Comparison of ENCODE assay signal across 8 cellular contexts in the genomic region with DNA sequence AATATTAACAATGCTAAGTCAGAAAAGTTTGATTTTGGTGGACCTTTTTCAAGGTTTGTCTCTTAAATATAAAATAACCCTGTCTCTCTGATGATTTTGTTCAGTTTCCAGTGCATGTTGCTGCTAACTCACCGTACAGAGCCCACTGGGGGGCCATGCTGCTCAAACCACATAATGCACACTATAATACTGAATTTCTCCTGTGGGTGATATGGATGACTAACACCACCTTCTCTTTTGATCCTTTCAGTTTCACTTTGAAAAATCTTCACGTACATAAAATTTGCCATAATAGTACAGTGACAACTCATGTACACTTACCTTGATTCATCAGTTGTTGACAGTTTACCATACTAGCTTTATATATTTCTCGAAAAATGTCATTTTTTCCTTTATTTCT.
DNase-seq lines count a peak whose midpoint lies in the region; ATAC-seq and TF ChIP-seq lines count a peak whose summit lies in the region.

No MANE protein-coding gene starts in this region.

- H3K9me3 ChIP-seq in CD8-positive, alpha-beta memory T cell (ENCODE audit: low read length) = no peaks in the 10 kb centered on the region
- H3K9me3 ChIP-seq in MM.1S (replicated peaks; ENCODE audit: insufficient read depth, low read length) (no peaks in the 10 kb centered on the region), duodenal mucosa (ENCODE audit: control insufficient read depth in 1 of 2, low read length in 2 of 2) (no peaks in the 10 kb centered on the region), ovary (no peaks in the 10 kb centered on the region)

- TF ChIP-seq EP300 in ovary (IDR thresholded peaks at IDR 0.05) = no peak

- intact Hi-C loops in ovary (cut with DNase I) = no loop called here

- peak overlapping the region; percentile 58 for H3K4me2 ChIP-seq in MM.1S (ENCODE audit: low read depth, low read length)

- H3K4me1 ChIP-seq in CD8-positive, alpha-beta memory T cell (ENCODE audit: insufficient read depth, low read length) = no peaks in the 10 kb centered on the region
- H3K4me1 ChIP-seq in MM.1S (ENCODE audit: low read length) = no peaks in the 10 kb centered on the region
- H3K4me1 ChIP-seq in duodenal mucosa (ENCODE audit: control insufficient read depth in 1 of 2, insufficient read depth in 2 of 2, low read length in 2 of 2) = no peaks in the 10 kb centered on the region
- no peaks in the 10 kb centered on the region for H3K4me1 ChIP-seq in ovary (ENCODE audit: insufficient read depth)

- peak overlapping the region; percentile 3; the same call in 1 of the 2 replicates for H3K9ac ChIP-seq in MM.1S (ENCODE audit: low read length)
- no peak overlapping the region for H3K9ac ChIP-seq in duodenal mucosa (ENCODE audit: low read depth in 1 of 2, low read length in 2 of 2)

- peak overlapping the region; percentile 87 for H2AFZ ChIP-seq in MM.1S (ENCODE audit: low read length)

- no peaks in the 10 kb centered on the region for H3K79me2 ChIP-seq in MM.1S (ENCODE audit: low read length)

- DNase-seq in CD8-positive, alpha-beta memory T cell = peak in 1 of 5 donors; percentile 12
- DNase-seq in MM.1S (peak; percentile 66), GOT3 (lab: John Stamatoyannopoulos, UW) (no peak), ovary (no peak), G401 (ENCODE audit: low spot score) (no peak), NCI-H2196 treated with DMSO at 0.1 percent for 48 hours (lab: John Stamatoyannopoulos, UW; ENCODE audit: unreplicated experiment) (no peak)

- H3K4me1 Mint-ChIP-seq in CD8-positive, alpha-beta memory T cell = peaks cover 11 to 16% (median 13%) of the 10 kb centered on the region in 3 donors

- H3K4me3 Mint-ChIP-seq in CD8-positive, alpha-beta memory T cell = peak overlapping the region; percentile 69 to 88 (median 79)

- H3K4me3 ChIP-seq in CD8-positive, alpha-beta memory T cell (ENCODE audit: low read length) = peak overlapping the region; percentile 10
- H3K4me3 ChIP-seq in MM.1S (ENCODE audit: low read length) (peak overlapping the region; percentile 49), duodenal mucosa (ENCODE audit: low read depth in 1 of 2, low read length in 2 of 2) (peak overlapping the region; percentile 46), ovary (no peak overlapping the region)

- peak overlapping the region in 5 of 8 donors; percentile 1 to 82 (median 71) for H3K27ac Mint-ChIP-seq in CD8-positive, alpha-beta memory T cell

- POLR2A ChIA-PET in CD8-positive, alpha-beta memory T cell (lab: Charles Lee) = no interaction called here

- no peaks in the 10 kb centered on the region for H3K9me2 ChIP-seq in MM.1S (replicated peaks; ENCODE audit: insufficient read depth, low read length)

- H3K27ac ChIP-seq in CD8-positive, alpha-beta memory T cell (ENCODE audit: low read depth, low read length) = no peak overlapping the region
- H3K27ac ChIP-seq in MM.1S (ENCODE audit: low read length) (no peak overlapping the region), duodenal mucosa (ENCODE audit: low read depth, low read length) (no peak overlapping the region), ovary (no peak overlapping the region)

- in situ Hi-C loops in G401 (cut with HindIII; ENCODE audit: low sequenced_read_pairs) = no loop called here

- WGBS in ovary, 3 donors = 80 to 89% (median 81%) methylated on average over 3 of the region's 3 CpGs

- H3K36me3 ChIP-seq in CD8-positive, alpha-beta memory T cell (ENCODE audit: insufficient read depth, low read length) = no peaks in the 10 kb centered on the region
- no peaks in the 10 kb centered on the region for H3K36me3 ChIP-seq in MM.1S (replicated peaks; ENCODE audit: insufficient read depth, low read length)
- no peaks in the 10 kb centered on the region for H3K36me3 ChIP-seq in duodenal mucosa (ENCODE audit: control insufficient read depth in 1 of 2, insufficient read depth in 2 of 2, low read length in 2 of 2)
- H3K36me3 ChIP-seq in ovary = no peaks in the 10 kb centered on the region

- H3F3A ChIP-seq in MM.1S (ENCODE audit: insufficient read depth, low read length) = no peaks in the 10 kb centered on the region

- no peak for TF ChIP-seq POLR2A in ovary (IDR thresholded peaks at IDR 0.05)

- H3K9me3 Mint-ChIP-seq in CD8-positive, alpha-beta memory T cell = no peaks in the 10 kb centered on the region

- H3K27me3 ChIP-seq in CD8-positive, alpha-beta memory T cell (ENCODE audit: insufficient read depth, low read length, poor library complexity, severe bottlenecking) = no peaks in the 10 kb centered on the region
- H3K27me3 ChIP-seq in MM.1S (replicated peaks; ENCODE audit: insufficient read depth, low read length) = no peaks in the 10 kb centered on the region
- H3K27me3 ChIP-seq in duodenal mucosa (ENCODE audit: control insufficient read depth in 1 of 2, insufficient read depth in 2 of 2, low read length in 2 of 2) = no peaks in the 10 kb centered on the region
- no peaks in the 10 kb centered on the region for H3K27me3 ChIP-seq in ovary

- no peaks in the 10 kb centered on the region for H4K20me1 ChIP-seq in MM.1S (ENCODE audit: insufficient read depth, low read length)

- H3K36me3 Mint-ChIP-seq in CD8-positive, alpha-beta memory T cell = no peaks in the 10 kb centered on the region

- TF ChIP-seq CTCF in MM.1S (IDR thresholded peaks at IDR 0.05; ENCODE audit: low read length) (peak; percentile 12; the same call in 1 of the 2 replicates), ovary (IDR thresholded peaks at IDR 0.05) (no peak)

- ATAC-seq in GM21423 (IDR thresholded peaks at IDR 0.05; ENCODE audit: unreplicated experiment) = peak; percentile 93

- CTCF ChIA-PET in CD8-positive, alpha-beta memory T cell (lab: Charles Lee) = no interaction called here

- H3K27me3 Mint-ChIP-seq in CD8-positive, alpha-beta memory T cell = peaks cover under 1 to 3% of the 10 kb centered on the region in 2 donors
